ENCODE assay signal across 14 cellular contexts in genomic region chr2:224122542-224122941, GRCh38.
DNase-seq lines count a peak whose midpoint lies in the region; TF ChIP-seq lines count a peak whose summit lies in the region.
"Had no signal": no experiment of that assay in that cellular context is flagged by ENCODE, and none has a peak within 500 bp of the region (broad histone marks: within the 10 kb centered on the region; RNA-seq: fewer than 3 reads in every experiment).

No MANE protein-coding gene starts in this region.

- BruUV-seq in Calu3 (replicated peaks; lab: Mats Ljungman, UMichigan), result no TSS peak

- no peaks in the 10 kb centered on the region for H3K36me3 Mint-ChIP-seq in Calu3 (ENCODE audit: insufficient read depth, unreplicated experiment)

- CTCF ChIA-PET in Calu3 (lab: Charles Lee), result no interaction called here

- TF ChIP-seq CTCF in Calu3 (IDR thresholded peaks at IDR 0.05; ENCODE audit: unreplicated experiment), result no peak

- no peak overlapping the region for H3K4me3 Mint-ChIP-seq in Calu3 (ENCODE audit: low read depth, unreplicated experiment)

- DNase-seq in Calu3, result no peak
- DNase-seq in M059J (ENCODE audit: low read depth), result peak; percentile 24
- DNase-seq in epithelial cell of prostate (ENCODE audit: low read depth, low spot score), result no peak
- peak; percentile 33 for DNase-seq in pulmonary artery endothelial cell (ENCODE audit: low read depth, low spot score)
- DNase-seq in NCI-H526 (lab: John Stamatoyannopoulos, UW), result no peak
- no peak for DNase-seq in NCI-H146 (lab: John Stamatoyannopoulos, UW)
- DNase-seq in activated gamma-delta T cell treated with Interleukin-2 at 50 U/mL for 16 hours, result no peak
- DNase-seq: DND-41; GF-D8; NCI-H187 treated with DMSO at 0.1 percent for 48 hours; NK-92 treated with Interleukin-12 subunit alpha and Interleukin-12 subunit beta, amount 100 ng/mL, for 24 hours; OCI-M1 had no signal

- peaks cover 21% of the 10 kb centered on the region for H3K4me1 Mint-ChIP-seq in Calu3 (ENCODE audit: low read depth, unreplicated experiment)

- H3K27me3 Mint-ChIP-seq in Calu3 (ENCODE audit: unreplicated experiment), result no peaks in the 10 kb centered on the region

- peak overlapping the region; percentile 45 for H3K27ac ChIP-seq in epithelial cell of prostate
- H3K27ac ChIP-seq: BLaER1, SJSA1 had no signal

- H3K9me3 Mint-ChIP-seq in Calu3 (ENCODE audit: low read depth, unreplicated experiment), result peaks cover 10% of the 10 kb centered on the region

- intact Hi-C loops in Calu3 (cut with micrococcal nuclease; ENCODE audit: unreplicated experiment), result no loop called here

- H3K27ac Mint-ChIP-seq in Calu3 (ENCODE audit: unreplicated experiment), result peak overlapping the region; percentile 47

Comparison
In these comparisons a context has a peak if more than half of its experiments do, and no peak if none do; other contexts are left out.
1. DNase-seq: peak in M059J (single experiment) and pulmonary artery endothelial cell (single experiment); none in Calu3 (single experiment), epithelial cell of prostate (single experiment), NCI-H526 (0 of 2), NCI-H146 (single experiment) and activated gamma-delta T cell treated with Interleukin-2 at 50 U/mL for 16 hours (single experiment).